In the genomic region with DNA sequence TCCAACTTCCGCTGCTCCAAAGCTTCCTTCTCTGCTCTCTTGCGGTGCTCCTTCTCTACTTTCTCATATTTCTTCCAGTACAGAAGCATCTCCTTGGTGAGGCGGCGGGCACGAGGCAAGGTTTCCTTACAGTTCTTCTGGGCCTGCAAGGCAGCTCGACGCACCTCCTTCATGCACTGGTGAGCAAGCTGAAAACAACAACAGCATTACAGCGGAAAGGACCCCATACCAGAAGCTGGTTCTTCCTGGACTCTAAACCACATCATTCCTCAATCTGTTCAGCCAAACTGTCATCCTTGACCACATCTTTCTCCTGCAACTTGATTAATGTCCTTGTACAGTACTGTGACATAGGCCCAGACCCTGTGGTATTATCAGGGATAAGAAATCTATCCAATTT, we compare ENCODE assay signal across 17 cellular contexts.
"Had no signal": no experiment of that assay in that cellular context is flagged by ENCODE, and none has a peak within 500 bp of the region (broad histone marks: within the 10 kb centered on the region; RNA-seq: fewer than 3 reads in every experiment).

No MANE protein-coding gene starts in this region.

- DNase-seq: activated CD4-positive, CD25-positive, alpha-beta regulatory T cell; activated effector memory CD4-positive, alpha-beta T cell treated with Interleukin-2 at 50 U/mL for 16 hours; activated T-cell treated with anti-CD3 and anti-CD28 coated beads, Interleukin-2, amount 50 U/mL, for 24 hours; caudate nucleus; cortex of kidney; effector CD8-positive, alpha-beta T cell; foreskin melanocyte; heart right ventricle; midbrain; right cardiac atrium; small intestine; substantia nigra; T-helper 2 cell; transverse colon had no signal

- H3K4me3 Mint-ChIP-seq: activated naive CD8-positive, alpha-beta T cell; activated T-cell treated with anti-CD3 and anti-CD28 coated beads, Interleukin-2, amount 50 U/mL, for 24 hours had no signal

- H3K27ac ChIP-seq: ascending aorta, heart right ventricle, transverse colon had no signal

- H3K9me3 ChIP-seq: ascending aorta, heart right ventricle, transverse colon had no signal

- H3K4me3 ChIP-seq: ascending aorta, heart right ventricle, transverse colon had no signal

- H3K27ac Mint-ChIP-seq: activated naive CD8-positive, alpha-beta T cell; activated T-cell treated with anti-CD3 and anti-CD28 coated beads, Interleukin-2, amount 50 U/mL, for 24 hours had no signal

- H3K27me3 Mint-ChIP-seq: activated naive CD8-positive, alpha-beta T cell; activated T-cell treated with anti-CD3 and anti-CD28 coated beads, Interleukin-2, amount 50 U/mL, for 24 hours had no signal

- ATAC-seq: heart right ventricle, right cardiac atrium, SK-N-SH treated with all-trans-retinoic acid at 6 μM for 48 hours had no signal

- H3K4me1 ChIP-seq: ascending aorta, heart right ventricle, transverse colon had no signal

- H3K9me3 Mint-ChIP-seq: activated T-cell treated with anti-CD3 and anti-CD28 coated beads, Interleukin-2, amount 50 U/mL, for 24 hours had no signal

- H3K27me3 ChIP-seq: ascending aorta, heart right ventricle, transverse colon had no signal
